19 cellular contexts compared by ENCODE assay signal in the genomic region with DNA sequence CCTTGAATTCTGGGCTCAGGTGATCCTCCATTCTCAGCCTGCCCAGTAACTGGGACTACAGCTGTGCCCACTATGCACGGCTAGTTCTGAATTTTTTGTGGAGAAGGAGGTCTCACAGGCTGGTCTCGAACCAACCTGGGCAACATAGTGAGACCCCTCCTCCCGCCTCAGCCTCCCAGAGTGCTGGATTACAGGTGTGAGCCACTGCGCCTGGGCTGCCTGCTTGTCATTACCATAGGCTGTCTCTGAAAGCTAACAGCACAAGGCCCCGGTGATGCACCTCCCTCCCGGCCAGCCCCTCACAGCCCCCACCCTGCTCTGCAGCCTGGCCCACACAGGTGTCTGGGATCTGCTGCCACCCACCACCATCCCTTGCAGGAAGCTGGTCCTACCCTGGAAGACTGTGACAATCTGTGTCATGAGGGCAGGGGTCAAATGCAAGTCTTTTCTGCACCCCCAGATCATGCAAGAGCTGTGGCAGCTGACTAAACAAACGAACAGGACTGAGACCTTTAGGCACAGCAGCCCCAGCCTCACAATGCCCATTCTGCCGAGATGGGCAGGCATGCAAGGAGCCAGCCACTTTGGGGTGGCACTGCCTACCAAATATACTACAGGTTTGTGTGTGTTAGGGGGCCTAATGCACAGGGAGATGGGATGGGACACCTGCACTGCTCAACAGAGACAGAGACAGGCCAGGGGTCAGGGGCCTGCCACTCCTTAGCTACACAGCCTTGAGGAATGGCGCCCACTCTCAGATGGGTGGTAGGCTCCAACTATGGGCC.
"Had no signal": no experiment of that assay in that cellular context is flagged by ENCODE, and none has a peak within 500 bp of the region (broad histone marks: within the 10 kb centered on the region; RNA-seq: fewer than 3 reads in every experiment).

No MANE protein-coding gene starts in this region.

- H3K9me3 ChIP-seq: ascending aorta, SJSA1, suprapubic skin, upper lobe of left lung had no signal

- ATAC-seq: activated CD8-positive, alpha-beta T cell treated with anti-CD3 and anti-CD28 coated beads, Interleukin-2, amount 10 ng/mL, durations not matched to agents 7 days and 5 days; esophagus mucosa had no signal

- H2AFZ ChIP-seq: neural progenitor cell, parathyroid adenoma had no signal

- H3K36me3 ChIP-seq: neural progenitor cell had no signal

- H3K4me1 ChIP-seq: ascending aorta, neural progenitor cell, parathyroid adenoma, SJSA1, suprapubic skin, upper lobe of left lung had no signal

- H3K4me2 ChIP-seq: neural progenitor cell had no signal

- H3K27ac ChIP-seq: ascending aorta, neural progenitor cell, parathyroid adenoma, SJSA1, suprapubic skin, upper lobe of left lung had no signal

- H3K27me3 ChIP-seq: ascending aorta, dorsolateral prefrontal cortex, neural progenitor cell, SJSA1, suprapubic skin, upper lobe of left lung had no signal

- H3K4me3 ChIP-seq: ascending aorta, dorsolateral prefrontal cortex, neural progenitor cell, SJSA1, suprapubic skin, upper lobe of left lung had no signal

- H3K9ac ChIP-seq: neural progenitor cell, parathyroid adenoma had no signal

- DNase-seq: activated CD4-positive, alpha-beta T cell treated with anti-CD3 and anti-CD28 coated beads for 4 hours; activated CD8-positive, alpha-beta T cell treated with anti-CD3 and anti-CD28 coated beads, Interleukin-2, amount 10 ng/mL, durations not matched to agents 7 days and 5 days; activated naive CD8-positive, alpha-beta T cell treated with anti-CD3 and anti-CD28 coated beads for 36 hours; hypothalamus; mesendoderm; retina; small intestine; stimulated activated naive CD4-positive, alpha-beta T cell; T-helper 9 cell had no signal

- H3K79me2 ChIP-seq: parathyroid adenoma had no signal

- FAIRE-seq: bronchial epithelial cell, endometrium, small intestine had no signal
